In genomic region chr19:18788782-18789421, GRCh38 we compare ENCODE assay signal across 14 cellular contexts. TPM values are rescaled to one million over a fixed set of nuclear protein-coding genes. Genes with fewer than 3 reads are reported as not detected.
DNase-seq lines count a peak whose midpoint lies in the region; ATAC-seq and TF ChIP-seq lines count a peak whose summit lies in the region.
"Had no signal": no experiment of that assay in that cellular context is flagged by ENCODE, and none has a peak within 500 bp of the region (broad histone marks: within the 10 kb centered on the region; RNA-seq: fewer than 3 reads in every experiment).

No MANE protein-coding gene starts in this region.

- peaks cover 3% of the 10 kb centered on the region for H3K36me3 Mint-ChIP-seq in activated naive CD4-positive, alpha-beta T cell treated with anti-CD3 and anti-CD28 coated beads, Interleukin-2, amount 10 ng/mL, durations not matched to agents 7 days and 5 days
- H3K36me3 Mint-ChIP-seq in activated naive CD4-positive, alpha-beta T cell treated with anti-CD3 and anti-CD28 coated beads, Interleukin-2, amount 50 U/mL, for 72 hours: peaks cover 6 to 10% of the 10 kb centered on the region in 2 donors
- H3K36me3 Mint-ChIP-seq in activated T-helper 1 cell treated with anti-CD3 and anti-CD28 coated beads, Interleukin-12 subunit alpha, Interleukin-12 subunit beta, Interleukin-2, Interleukin-4 antibody, amounts not matched to agents 30 ng/mL and 10 ng/mL and 1 ng/mL, durations not matched to agents 14 hours and 24 hours and 36 hours (ENCODE audit: low read depth): peaks cover 1% of the 10 kb centered on the region

- intact Hi-C loops in activated T-helper 1 cell treated with anti-CD3 and anti-CD28 coated beads, Interleukin-12 subunit alpha, Interleukin-12 subunit beta, Interleukin-2, Interleukin-4 antibody, amounts not matched to agents 30 ng/mL and 10 ng/mL and 1 ng/mL, durations not matched to agents 14 hours and 24 hours and 36 hours (cut with micrococcal nuclease): loop anchor here (5.0 kb wide), 1 partner anchor 43 kb away; the partner anchor contains the start of gene UPF1
- intact Hi-C loops in tibial artery (cut with DNase I; ENCODE audit: low total_unique reads): no loop called here

- peak overlapping the region; percentile 25 to 45 for H3K27ac ChIP-seq in tibial artery
- H3K27ac ChIP-seq: right lobe of liver, upper lobe of left lung had no signal

- H3K27ac Mint-ChIP-seq in activated naive CD4-positive, alpha-beta T cell treated with anti-CD3 and anti-CD28 coated beads, Interleukin-2, amount 10 ng/mL, durations not matched to agents 7 days and 5 days: peak overlapping the region; percentile 76
- H3K27ac Mint-ChIP-seq in activated naive CD4-positive, alpha-beta T cell treated with anti-CD3 and anti-CD28 coated beads, Interleukin-2, amount 50 U/mL, for 72 hours: no peak overlapping the region
- H3K27ac Mint-ChIP-seq in activated T-helper 1 cell treated with anti-CD3 and anti-CD28 coated beads, Interleukin-12 subunit alpha, Interleukin-12 subunit beta, Interleukin-2, Interleukin-4 antibody, amounts not matched to agents 30 ng/mL and 10 ng/mL and 1 ng/mL, durations not matched to agents 14 hours and 24 hours and 36 hours: peak overlapping the region; percentile 67

- no peak for ATAC-seq in activated naive CD4-positive, alpha-beta T cell treated with anti-CD3 and anti-CD28 coated beads, Interleukin-2, amount 50 U/mL, for 72 hours
- ATAC-seq in HG03469 (IDR thresholded peaks at IDR 0.05; ENCODE audit: unreplicated experiment): no peak
- no peak for ATAC-seq in HG02840 (IDR thresholded peaks at IDR 0.05; ENCODE audit: low FRiP score, unreplicated experiment)
- ATAC-seq: right lobe of liver had no signal

- H3K4me3 Mint-ChIP-seq in activated naive CD4-positive, alpha-beta T cell treated with anti-CD3 and anti-CD28 coated beads, Interleukin-2, amount 10 ng/mL, durations not matched to agents 7 days and 5 days: peak overlapping the region; percentile 48
- H3K4me3 Mint-ChIP-seq in activated T-helper 1 cell treated with anti-CD3 and anti-CD28 coated beads, Interleukin-12 subunit alpha, Interleukin-12 subunit beta, Interleukin-2, Interleukin-4 antibody, amounts not matched to agents 30 ng/mL and 10 ng/mL and 1 ng/mL, durations not matched to agents 14 hours and 24 hours and 36 hours: no peak overlapping the region

- peaks cover 38% of the 10 kb centered on the region for H3K4me1 Mint-ChIP-seq in activated naive CD4-positive, alpha-beta T cell treated with anti-CD3 and anti-CD28 coated beads, Interleukin-2, amount 10 ng/mL, durations not matched to agents 7 days and 5 days
- H3K4me1 Mint-ChIP-seq in activated T-helper 1 cell treated with anti-CD3 and anti-CD28 coated beads, Interleukin-12 subunit alpha, Interleukin-12 subunit beta, Interleukin-2, Interleukin-4 antibody, amounts not matched to agents 30 ng/mL and 10 ng/mL and 1 ng/mL, durations not matched to agents 14 hours and 24 hours and 36 hours (ENCODE audit: low read depth): peaks cover 9% of the 10 kb centered on the region

- no peaks in the 10 kb centered on the region for H3K36me3 ChIP-seq in tibial artery
- H3K36me3 ChIP-seq: BE2C, right lobe of liver, upper lobe of left lung had no signal

- H3K4me3 ChIP-seq in iPS-18c (ENCODE audit: insufficient read depth, low read depth, low read length) (peak overlapping the region; percentile 50), tibial artery (peak overlapping the region; percentile 38 to 42)
- H3K4me3 ChIP-seq: right lobe of liver had no signal

- peaks cover 4% of the 10 kb centered on the region for H3K9me3 ChIP-seq in iPS-18c (ENCODE audit: control insufficient read depth, insufficient read depth, low read length)
- H3K9me3 ChIP-seq in tibial artery: no peaks in the 10 kb centered on the region
- H3K9me3 ChIP-seq: right lobe of liver, upper lobe of left lung had no signal

- H3K27me3 Mint-ChIP-seq in activated naive CD4-positive, alpha-beta T cell treated with anti-CD3 and anti-CD28 coated beads, Interleukin-2, amount 10 ng/mL, durations not matched to agents 7 days and 5 days: no peaks in the 10 kb centered on the region
- H3K27me3 Mint-ChIP-seq in activated T-helper 1 cell treated with anti-CD3 and anti-CD28 coated beads, Interleukin-12 subunit alpha, Interleukin-12 subunit beta, Interleukin-2, Interleukin-4 antibody, amounts not matched to agents 30 ng/mL and 10 ng/mL and 1 ng/mL, durations not matched to agents 14 hours and 24 hours and 36 hours (ENCODE audit: insufficient read depth): peaks cover 58% of the 10 kb centered on the region

- CTCF ChIA-PET in activated naive CD4-positive, alpha-beta T cell treated with anti-CD3 and anti-CD28 coated beads, Interleukin-2, amount 10 ng/mL, durations not matched to agents 7 days and 5 days (lab: Charles Lee): no interaction called here

- H3K4me1 ChIP-seq in tibial artery: peaks cover 0 to 54% (median 41%) of the 10 kb centered on the region in 4 donors
- H3K4me1 ChIP-seq: BE2C had no signal

- H3K27me3 ChIP-seq in tibial artery: peaks cover 17 to 88% of the 10 kb centered on the region in 2 donors

- no peak for TF ChIP-seq CTCF in tibial artery (IDR thresholded peaks at IDR 0.05)

- no peaks in the 10 kb centered on the region for H3K9me3 Mint-ChIP-seq in activated naive CD4-positive, alpha-beta T cell treated with anti-CD3 and anti-CD28 coated beads, Interleukin-2, amount 10 ng/mL, durations not matched to agents 7 days and 5 days
- H3K9me3 Mint-ChIP-seq in activated naive CD4-positive, alpha-beta T cell treated with anti-CD3 and anti-CD28 coated beads, Interleukin-2, amount 50 U/mL, for 72 hours: no peaks in the 10 kb centered on the region
- no peaks in the 10 kb centered on the region for H3K9me3 Mint-ChIP-seq in activated T-helper 1 cell treated with anti-CD3 and anti-CD28 coated beads, Interleukin-12 subunit alpha, Interleukin-12 subunit beta, Interleukin-2, Interleukin-4 antibody, amounts not matched to agents 30 ng/mL and 10 ng/mL and 1 ng/mL, durations not matched to agents 14 hours and 24 hours and 36 hours

- no peak for DNase-seq in activated naive CD4-positive, alpha-beta T cell treated with anti-CD3 and anti-CD28 coated beads, Interleukin-2, amount 10 ng/mL, durations not matched to agents 7 days and 5 days
- DNase-seq in activated naive CD4-positive, alpha-beta T cell treated with anti-CD3 and anti-CD28 coated beads, Interleukin-2, amount 50 U/mL, for 72 hours (ENCODE audit: low spot score in 2 of 2): no peak
- no peak for DNase-seq in activated T-helper 1 cell treated with anti-CD3 and anti-CD28 coated beads, Interleukin-12 subunit alpha, Interleukin-12 subunit beta, Interleukin-2, Interleukin-4 antibody, amounts not matched to agents 30 ng/mL and 10 ng/mL and 1 ng/mL, durations not matched to agents 14 hours and 24 hours and 36 hours (ENCODE audit: low spot score)
- DNase-seq in tibial artery (no peak), NCI-H82 (lab: John Stamatoyannopoulos, UW) (no peak)
- DNase-seq: BE2C, hippocampal formation, NCI-H774, right lobe of liver had no signal

RNA-seq across cellular contexts. Expression of gene COMP, which starts 2.2 kb away (rescaled TPM):
- not detected for total RNA-seq in activated naive CD4-positive, alpha-beta T cell treated with anti-CD3 and anti-CD28 coated beads, Interleukin-2, amount 50 U/mL, for 72 hours
- not detected in 2 replicates for total RNA-seq in activated T-helper 1 cell treated with anti-CD3 and anti-CD28 coated beads, Interleukin-12 subunit alpha, Interleukin-12 subunit beta, Interleukin-2, Interleukin-4 antibody, amounts not matched to agents 30 ng/mL and 10 ng/mL and 1 ng/mL, durations not matched to agents 14 hours and 24 hours and 36 hours
- total RNA-seq: SK-MEL-5 had no signal

RNA-seq across cellular contexts. Expression of gene UPF1, which starts 42.9 kb away (rescaled TPM):
- 100 to 1,000 TPM in 1 of 2 donors, 10 to 100 TPM in 1; 81.6 to 109 TPM for total RNA-seq in activated naive CD4-positive, alpha-beta T cell treated with anti-CD3 and anti-CD28 coated beads, Interleukin-2, amount 50 U/mL, for 72 hours
- total RNA-seq in activated T-helper 1 cell treated with anti-CD3 and anti-CD28 coated beads, Interleukin-12 subunit alpha, Interleukin-12 subunit beta, Interleukin-2, Interleukin-4 antibody, amounts not matched to agents 30 ng/mL and 10 ng/mL and 1 ng/mL, durations not matched to agents 14 hours and 24 hours and 36 hours: 102 and 113 TPM in 2 replicates

Comparison
In these comparisons a context has a peak if more than half of its experiments do, and no peak if none do; other contexts are left out.
1. H3K27ac Mint-ChIP-seq: peak in activated naive CD4-positive, alpha-beta T cell treated with anti-CD3 and anti-CD28 coated beads, Interleukin-2, amount 10 ng/mL, durations not matched to agents 7 days and 5 days (single experiment) and activated T-helper 1 cell treated with anti-CD3 and anti-CD28 coated beads, Interleukin-12 subunit alpha, Interleukin-12 subunit beta, Interleukin-2, Interleukin-4 antibody, amounts not matched to agents 30 ng/mL and 10 ng/mL and 1 ng/mL, durations not matched to agents 14 hours and 24 hours and 36 hours (single experiment); none in activated naive CD4-positive, alpha-beta T cell treated with anti-CD3 and anti-CD28 coated beads, Interleukin-2, amount 50 U/mL, for 72 hours (0 of 2).